Comparison of ENCODE assay signal across 1 cellular context in the genomic region with DNA sequence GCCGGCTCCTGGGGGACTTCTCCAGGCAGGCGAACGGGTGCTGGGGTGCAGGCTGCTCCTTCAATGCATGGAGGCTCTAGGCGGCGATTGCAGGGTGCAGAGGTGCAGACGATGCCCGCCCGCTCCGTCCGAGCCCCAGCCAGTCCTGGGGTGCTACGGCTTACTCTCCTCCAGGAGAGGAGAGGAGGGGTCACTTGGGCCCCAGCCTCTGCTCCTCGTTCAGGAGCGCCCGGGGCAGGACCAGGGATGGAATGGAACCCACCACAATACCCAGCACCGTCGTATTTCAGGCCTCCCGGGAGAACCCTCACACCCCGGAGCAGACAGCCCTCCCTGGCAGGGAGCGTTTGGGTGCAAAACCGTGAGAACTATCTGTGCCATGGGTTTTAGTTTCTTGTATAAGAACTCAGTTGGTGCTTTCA.
TF ChIP-seq lines count a peak whose summit lies in the region.

No MANE protein-coding gene starts in this region.

TF ChIP-seq in neural cell, 6 proteins besides CTCF, POLR2A, EP300 and RAD21 (continued from another document):
- TF ChIP-seq, protein P1, sequence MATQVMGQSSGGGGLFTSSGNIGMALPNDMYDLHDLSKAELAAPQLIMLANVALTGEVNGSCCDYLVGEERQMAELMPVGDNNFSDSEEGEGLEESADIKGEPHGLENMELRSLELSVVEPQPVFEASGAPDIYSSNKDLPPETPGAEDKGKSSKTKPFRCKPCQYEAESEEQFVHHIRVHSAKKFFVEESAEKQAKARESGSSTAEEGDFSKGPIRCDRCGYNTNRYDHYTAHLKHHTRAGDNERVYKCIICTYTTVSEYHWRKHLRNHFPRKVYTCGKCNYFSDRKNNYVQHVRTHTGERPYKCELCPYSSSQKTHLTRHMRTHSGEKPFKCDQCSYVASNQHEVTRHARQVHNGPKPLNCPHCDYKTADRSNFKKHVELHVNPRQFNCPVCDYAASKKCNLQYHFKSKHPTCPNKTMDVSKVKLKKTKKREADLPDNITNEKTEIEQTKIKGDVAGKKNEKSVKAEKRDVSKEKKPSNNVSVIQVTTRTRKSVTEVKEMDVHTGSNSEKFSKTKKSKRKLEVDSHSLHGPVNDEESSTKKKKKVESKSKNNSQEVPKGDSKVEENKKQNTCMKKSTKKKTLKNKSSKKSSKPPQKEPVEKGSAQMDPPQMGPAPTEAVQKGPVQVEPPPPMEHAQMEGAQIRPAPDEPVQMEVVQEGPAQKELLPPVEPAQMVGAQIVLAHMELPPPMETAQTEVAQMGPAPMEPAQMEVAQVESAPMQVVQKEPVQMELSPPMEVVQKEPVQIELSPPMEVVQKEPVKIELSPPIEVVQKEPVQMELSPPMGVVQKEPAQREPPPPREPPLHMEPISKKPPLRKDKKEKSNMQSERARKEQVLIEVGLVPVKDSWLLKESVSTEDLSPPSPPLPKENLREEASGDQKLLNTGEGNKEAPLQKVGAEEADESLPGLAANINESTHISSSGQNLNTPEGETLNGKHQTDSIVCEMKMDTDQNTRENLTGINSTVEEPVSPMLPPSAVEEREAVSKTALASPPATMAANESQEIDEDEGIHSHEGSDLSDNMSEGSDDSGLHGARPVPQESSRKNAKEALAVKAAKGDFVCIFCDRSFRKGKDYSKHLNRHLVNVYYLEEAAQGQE (IDR thresholded peaks at IDR 0.05; ENCODE audit: borderline replicate concordance), result no peak
- TF ChIP-seq POLR2AphosphoS5 (IDR thresholded peaks at IDR 0.05), result no peak
TF ChIP-seq in neural cell: peak in this region for 1.
